ENCODE assay signal across 1 cellular context in the genomic region with DNA sequence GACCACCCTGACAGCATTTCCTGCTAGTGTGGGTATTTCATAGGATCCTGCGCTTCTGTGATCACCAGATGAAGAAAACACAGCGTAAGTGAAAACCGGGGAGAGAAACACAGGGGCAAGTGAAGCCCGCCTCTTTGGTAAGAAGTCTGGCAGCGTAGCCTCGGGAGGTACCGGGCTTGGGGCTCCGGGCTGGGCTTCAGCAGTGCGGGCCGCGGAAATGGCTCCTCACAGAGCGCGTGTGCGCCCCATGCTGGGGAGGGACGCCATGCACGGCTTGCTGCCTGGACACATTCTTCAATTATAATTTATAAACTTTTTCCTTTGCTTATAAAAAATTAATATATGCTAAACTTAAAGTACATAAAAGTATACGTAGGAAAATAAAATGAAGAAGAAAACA.
TF ChIP-seq lines count a peak whose summit lies in the region.

No MANE protein-coding gene starts in this region.

TF ChIP-seq in GM23338, 12 proteins besides CTCF, POLR2A, EP300 and RAD21 (continued from another document):
- no peak for TF ChIP-seq ZNF114 (CRISPR knock-in tag; IDR thresholded peaks at IDR 0.05)
- TF ChIP-seq, protein P1, sequence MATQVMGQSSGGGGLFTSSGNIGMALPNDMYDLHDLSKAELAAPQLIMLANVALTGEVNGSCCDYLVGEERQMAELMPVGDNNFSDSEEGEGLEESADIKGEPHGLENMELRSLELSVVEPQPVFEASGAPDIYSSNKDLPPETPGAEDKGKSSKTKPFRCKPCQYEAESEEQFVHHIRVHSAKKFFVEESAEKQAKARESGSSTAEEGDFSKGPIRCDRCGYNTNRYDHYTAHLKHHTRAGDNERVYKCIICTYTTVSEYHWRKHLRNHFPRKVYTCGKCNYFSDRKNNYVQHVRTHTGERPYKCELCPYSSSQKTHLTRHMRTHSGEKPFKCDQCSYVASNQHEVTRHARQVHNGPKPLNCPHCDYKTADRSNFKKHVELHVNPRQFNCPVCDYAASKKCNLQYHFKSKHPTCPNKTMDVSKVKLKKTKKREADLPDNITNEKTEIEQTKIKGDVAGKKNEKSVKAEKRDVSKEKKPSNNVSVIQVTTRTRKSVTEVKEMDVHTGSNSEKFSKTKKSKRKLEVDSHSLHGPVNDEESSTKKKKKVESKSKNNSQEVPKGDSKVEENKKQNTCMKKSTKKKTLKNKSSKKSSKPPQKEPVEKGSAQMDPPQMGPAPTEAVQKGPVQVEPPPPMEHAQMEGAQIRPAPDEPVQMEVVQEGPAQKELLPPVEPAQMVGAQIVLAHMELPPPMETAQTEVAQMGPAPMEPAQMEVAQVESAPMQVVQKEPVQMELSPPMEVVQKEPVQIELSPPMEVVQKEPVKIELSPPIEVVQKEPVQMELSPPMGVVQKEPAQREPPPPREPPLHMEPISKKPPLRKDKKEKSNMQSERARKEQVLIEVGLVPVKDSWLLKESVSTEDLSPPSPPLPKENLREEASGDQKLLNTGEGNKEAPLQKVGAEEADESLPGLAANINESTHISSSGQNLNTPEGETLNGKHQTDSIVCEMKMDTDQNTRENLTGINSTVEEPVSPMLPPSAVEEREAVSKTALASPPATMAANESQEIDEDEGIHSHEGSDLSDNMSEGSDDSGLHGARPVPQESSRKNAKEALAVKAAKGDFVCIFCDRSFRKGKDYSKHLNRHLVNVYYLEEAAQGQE (IDR thresholded peaks at IDR 0.05; ENCODE audit: unreplicated experiment), result no peak
- TF ChIP-seq STAT1 (IDR thresholded peaks at IDR 0.05; ENCODE audit: unreplicated experiment), result no peak
- TF ChIP-seq, protein P2, sequence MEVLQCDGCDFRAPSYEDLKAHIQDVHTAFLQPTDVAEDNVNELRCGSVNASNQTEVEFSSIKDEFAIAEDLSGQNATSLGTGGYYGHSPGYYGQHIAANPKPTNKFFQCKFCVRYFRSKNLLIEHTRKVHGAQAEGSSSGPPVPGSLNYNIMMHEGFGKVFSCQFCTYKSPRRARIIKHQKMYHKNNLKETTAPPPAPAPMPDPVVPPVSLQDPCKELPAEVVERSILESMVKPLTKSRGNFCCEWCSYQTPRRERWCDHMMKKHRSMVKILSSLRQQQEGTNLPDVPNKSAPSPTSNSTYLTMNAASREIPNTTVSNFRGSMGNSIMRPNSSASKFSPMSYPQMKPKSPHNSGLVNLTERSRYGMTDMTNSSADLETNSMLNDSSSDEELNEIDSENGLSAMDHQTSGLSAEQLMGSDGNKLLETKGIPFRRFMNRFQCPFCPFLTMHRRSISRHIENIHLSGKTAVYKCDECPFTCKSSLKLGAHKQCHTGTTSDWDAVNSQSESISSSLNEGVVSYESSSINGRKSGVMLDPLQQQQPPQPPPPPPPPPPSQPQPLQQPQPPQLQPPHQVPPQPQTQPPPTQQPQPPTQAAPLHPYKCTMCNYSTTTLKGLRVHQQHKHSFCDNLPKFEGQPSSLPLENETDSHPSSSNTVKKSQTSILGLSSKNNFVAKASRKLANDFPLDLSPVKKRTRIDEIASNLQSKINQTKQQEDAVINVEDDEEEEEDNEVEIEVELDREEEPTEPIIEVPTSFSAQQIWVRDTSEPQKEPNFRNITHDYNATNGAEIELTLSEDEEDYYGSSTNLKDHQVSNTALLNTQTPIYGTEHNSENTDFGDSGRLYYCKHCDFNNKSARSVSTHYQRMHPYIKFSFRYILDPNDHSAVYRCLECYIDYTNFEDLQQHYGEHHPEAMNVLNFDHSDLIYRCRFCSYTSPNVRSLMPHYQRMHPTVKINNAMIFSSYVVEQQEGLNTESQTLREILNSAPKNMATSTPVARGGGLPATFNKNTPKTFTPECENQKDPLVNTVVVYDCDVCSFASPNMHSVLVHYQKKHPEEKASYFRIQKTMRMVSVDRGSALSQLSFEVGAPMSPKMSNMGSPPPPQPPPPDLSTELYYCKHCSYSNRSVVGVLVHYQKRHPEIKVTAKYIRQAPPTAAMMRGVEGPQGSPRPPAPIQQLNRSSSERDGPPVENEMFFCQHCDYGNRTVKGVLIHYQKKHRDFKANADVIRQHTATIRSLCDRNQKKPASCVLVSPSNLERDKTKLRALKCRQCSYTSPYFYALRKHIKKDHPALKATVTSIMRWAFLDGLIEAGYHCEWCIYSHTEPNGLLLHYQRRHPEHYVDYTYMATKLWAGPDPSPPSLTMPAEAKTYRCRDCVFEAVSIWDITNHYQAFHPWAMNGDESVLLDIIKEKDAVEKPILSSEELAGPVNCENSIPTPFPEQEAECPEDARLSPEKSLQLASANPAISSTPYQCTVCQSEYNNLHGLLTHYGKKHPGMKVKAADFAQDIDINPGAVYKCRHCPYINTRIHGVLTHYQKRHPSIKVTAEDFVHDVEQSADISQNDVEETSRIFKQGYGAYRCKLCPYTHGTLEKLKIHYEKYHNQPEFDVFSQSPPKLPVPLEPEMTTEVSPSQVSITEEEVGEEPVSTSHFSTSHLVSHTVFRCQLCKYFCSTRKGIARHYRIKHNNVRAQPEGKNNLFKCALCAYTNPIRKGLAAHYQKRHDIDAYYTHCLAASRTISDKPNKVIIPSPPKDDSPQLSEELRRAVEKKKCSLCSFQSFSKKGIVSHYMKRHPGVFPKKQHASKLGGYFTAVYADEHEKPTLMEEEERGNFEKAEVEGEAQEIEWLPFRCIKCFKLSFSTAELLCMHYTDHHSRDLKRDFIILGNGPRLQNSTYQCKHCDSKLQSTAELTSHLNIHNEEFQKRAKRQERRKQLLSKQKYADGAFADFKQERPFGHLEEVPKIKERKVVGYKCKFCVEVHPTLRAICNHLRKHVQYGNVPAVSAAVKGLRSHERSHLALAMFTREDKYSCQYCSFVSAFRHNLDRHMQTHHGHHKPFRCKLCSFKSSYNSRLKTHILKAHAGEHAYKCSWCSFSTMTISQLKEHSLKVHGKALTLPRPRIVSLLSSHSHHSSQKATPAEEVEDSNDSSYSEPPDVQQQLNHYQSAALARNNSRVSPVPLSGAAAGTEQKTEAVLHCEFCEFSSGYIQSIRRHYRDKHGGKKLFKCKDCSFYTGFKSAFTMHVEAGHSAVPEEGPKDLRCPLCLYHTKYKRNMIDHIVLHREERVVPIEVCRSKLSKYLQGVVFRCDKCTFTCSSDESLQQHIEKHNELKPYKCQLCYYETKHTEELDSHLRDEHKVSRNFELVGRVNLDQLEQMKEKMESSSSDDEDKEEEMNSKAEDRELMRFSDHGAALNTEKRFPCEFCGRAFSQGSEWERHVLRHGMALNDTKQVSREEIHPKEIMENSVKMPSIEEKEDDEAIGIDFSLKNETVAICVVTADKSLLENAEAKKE (CRISPR knock-in tag; IDR thresholded peaks at IDR 0.05), result no peak
